Comparison of ENCODE assay signal across 15 cellular contexts in genomic region chr1:227764019-227764391, GRCh38. TPM values are rescaled to one million over a fixed set of nuclear protein-coding genes. Genes with fewer than 3 reads are reported as not detected.
DNase-seq lines count a peak whose midpoint lies in the region; ATAC-seq and TF ChIP-seq lines count a peak whose summit lies in the region.
"Had no signal": no experiment of that assay in that cellular context is flagged by ENCODE, and none has a peak within 500 bp of the region (broad histone marks: within the 10 kb centered on the region; RNA-seq: fewer than 3 reads in every experiment).

No MANE protein-coding gene starts in this region.

- no peaks in the 10 kb centered on the region for H3K9me3 ChIP-seq in right cardiac atrium (ENCODE audit: control insufficient read depth, low read length)
- H3K9me3 ChIP-seq: thoracic aorta had no signal

- CTCF ChIA-PET in T-cell (lab: Charles Lee), result interaction anchor here (1.5 to 2.4 kb wide), 2 partner anchors 190 kb away, joined by 6 read pairs; no protein-coding TSS in a partner anchor

- intact Hi-C loops in left ventricle myocardium superior (cut with micrococcal nuclease) (loop anchor here (5.0 kb wide), 1 partner anchor 183 kb away; the partner anchor contains the start of gene WNT9A), right cardiac atrium (cut with DNase I) (loop anchor here in 1 of 4 donors (5.0 kb wide), 1 partner anchor 183 kb away; the partner anchor contains the start of gene WNT9A)

- H3K4me1 ChIP-seq in right cardiac atrium (ENCODE audit: control insufficient read depth, insufficient read depth, low read length) (no peaks in the 10 kb centered on the region), foreskin keratinocyte (peaks cover 7% of the 10 kb centered on the region)

- POLR2A ChIA-PET in T-cell (lab: Charles Lee), result no interaction called here

- peak; percentile 20 for TF ChIP-seq CTCF in foreskin keratinocyte (conservative IDR thresholded peaks at IDR 0.05)

- H3K9me3 Mint-ChIP-seq in T-cell, result no peaks in the 10 kb centered on the region
- H3K9me3 Mint-ChIP-seq: CD14-positive monocyte had no signal

- H3K4me3 Mint-ChIP-seq in T-cell, result peak overlapping the region in 1 of 3 donors; percentile 71
- H3K4me3 Mint-ChIP-seq: CD14-positive monocyte had no signal

- H3K27ac ChIP-seq in right cardiac atrium (ENCODE audit: low read length) (no peak overlapping the region), foreskin keratinocyte (no peak overlapping the region)
- H3K27ac ChIP-seq: epithelial cell of prostate, SK-N-MC, thoracic aorta had no signal

- peaks cover 36% of the 10 kb centered on the region for H3K36me3 Mint-ChIP-seq in T-cell

- no peak for ATAC-seq in left ventricle myocardium superior
- ATAC-seq in right cardiac atrium, result no peak
- ATAC-seq in T-cell (replicated peaks in 1 of 4), result no peak
- peak; percentile 64 for ATAC-seq in foreskin keratinocyte
- no peak for ATAC-seq in GM19397 (IDR thresholded peaks at IDR 0.05; ENCODE audit: unreplicated experiment)

- 84% methylated on average over 7 of the region's 7 CpGs for WGBS in right cardiac atrium

- H3K27me3 Mint-ChIP-seq in T-cell, result no peaks in the 10 kb centered on the region

- peak overlapping the region; percentile 91 to 95 for H3K27ac Mint-ChIP-seq in T-cell

- DNase-seq in left ventricle myocardium superior (peak; percentile 12), right cardiac atrium (no peak), T-cell (no peak), foreskin keratinocyte (peak; percentile 66 to 89), iPS-NIHi7 (ENCODE audit: extremely low spot score) (no peak), NCI-H510A treated with DMSO at 0.1 percent for 48 hours (lab: John Stamatoyannopoulos, UW) (no peak)
- DNase-seq in stimulated activated CD4-positive, alpha-beta T cell treated with anti-CD3 and anti-CD28 coated beads, Interleukin-1b, Interleukin-23, amount 100 ng/mL, for 48 hours, result no peak
- DNase-seq: NCI-H510A; stimulated activated CD4-positive, alpha-beta T cell treated with anti-CD3 and anti-CD28 coated beads, Interleukin-4, amount 100 ng/mL, for 4 hours had no signal

- H3K4me1 Mint-ChIP-seq in T-cell, result peaks cover 78 to 87% (median 78%) of the 10 kb centered on the region in 3 donors

- no peak overlapping the region for H3K4me3 ChIP-seq in right cardiac atrium (ENCODE audit: low read length)
- H3K4me3 ChIP-seq: SK-N-MC, thoracic aorta had no signal

- H3K27me3 ChIP-seq in right cardiac atrium (ENCODE audit: control insufficient read depth, insufficient read depth) (no peaks in the 10 kb centered on the region), foreskin keratinocyte (no peaks in the 10 kb centered on the region)

RNA-seq across cellular contexts. Expression of gene SNAP47, which starts 28.8 kb away (rescaled TPM):
- total RNA-seq in left ventricle myocardium superior, result 36.4 TPM
- 10 to 100 TPM; 61.6 to 91.8 (median 65.5) TPM for total RNA-seq in right cardiac atrium
- 43.1 TPM for polyA plus RNA-seq in right cardiac atrium
- total RNA-seq in T-cell, result 10 to 100 TPM; 20.1 to 35.6 (median 30.7) TPM
- 30.9 and 33.1 TPM in 2 replicates for total RNA-seq in foreskin keratinocyte
- 25.1 and 27.0 TPM in 2 replicates for polyA plus RNA-seq in foreskin keratinocyte

RNA-seq across cellular contexts. Expression of gene JMJD4, which starts 28.9 kb away (rescaled TPM):
- total RNA-seq in left ventricle myocardium superior, result 8.0 TPM
- 10 to 100 TPM in 1 of 4 donors, 1 to 10 TPM in 3; 7.7 to 11.5 (median 8.9) TPM for total RNA-seq in right cardiac atrium
- polyA plus RNA-seq in right cardiac atrium, result 9.5 TPM
- 10 to 100 TPM; 10.8 to 35.1 (median 33.5) TPM for total RNA-seq in T-cell
- total RNA-seq in foreskin keratinocyte, result 24.2 and 26.2 TPM in 2 replicates
- polyA plus RNA-seq in foreskin keratinocyte, result 23.6 and 24.6 TPM in 2 replicates

RNA-seq across cellular contexts. Expression of gene PRSS38, which starts 51.5 kb away (rescaled TPM):
- total RNA-seq in left ventricle myocardium superior, result not detected
- total RNA-seq in right cardiac atrium, result not detected
- not detected for polyA plus RNA-seq in right cardiac atrium
- not detected for total RNA-seq in T-cell
- total RNA-seq in foreskin keratinocyte, result not detected in 2 replicates
- not detected in 2 replicates for polyA plus RNA-seq in foreskin keratinocyte
- total RNA-seq: aorta, thoracic aorta had no signal
- polyA plus RNA-seq: aorta, CD14-positive monocyte had no signal

Comparison
In these comparisons a context has a peak if more than half of its experiments do, and no peak if none do; other contexts are left out.
1. DNase-seq: peak in left ventricle myocardium superior (single experiment) and foreskin keratinocyte (2 of 2); none in right cardiac atrium (0 of 3), T-cell (0 of 34), stimulated activated CD4-positive, alpha-beta T cell treated with anti-CD3 and anti-CD28 coated beads, Interleukin-1b, Interleukin-23, amount 100 ng/mL, for 48 hours (single experiment), iPS-NIHi7 (single experiment) and NCI-H510A treated with DMSO at 0.1 percent for 48 hours (single experiment).